Comparison of ENCODE assay signal across 24 cellular contexts in genomic region chr16:62194828-62195227, GRCh38.
A peak's percentile ranks its signal among the peaks of the same experiment; 100 is the strongest.
DNase-seq lines count a peak whose midpoint lies in the region; ATAC-seq, FAIRE-seq and TF ChIP-seq lines count a peak whose summit lies in the region.
"Had no signal": no experiment of that assay in that cellular context is flagged by ENCODE, and none has a peak within 500 bp of the region (broad histone marks: within the 10 kb centered on the region; RNA-seq: fewer than 3 reads in every experiment).

No MANE protein-coding gene starts in this region.

- POLR2A ChIA-PET in OCI-LY7 (lab: Charles Lee): no interaction called here

- H3K4me3 ChIP-seq in OCI-LY7 (ENCODE audit: low read depth, low read length, poor library complexity, severe bottlenecking): no peak overlapping the region
- no peak overlapping the region for H3K4me3 ChIP-seq in bronchial epithelial cell (ENCODE audit: low read depth, low read length)
- H3K4me3 ChIP-seq: cardiac muscle cell, esophagus squamous epithelium, tibial artery had no signal

- H3K79me2 ChIP-seq in OCI-LY7 (ENCODE audit: insufficient read depth, low read depth, low read length): no peaks in the 10 kb centered on the region

- no peaks in the 10 kb centered on the region for H3K9me2 ChIP-seq in OCI-LY7 (ENCODE audit: insufficient read depth, low read length)

- TF ChIP-seq CTCF in OCI-LY7 (conservative IDR thresholded peaks at IDR 0.05; ENCODE audit: low read length) (peak; percentile 70), bronchial epithelial cell (IDR thresholded peaks at IDR 0.05; ENCODE audit: insufficient read depth, low read length, severe bottlenecking) (no peak), osteocyte (IDR thresholded peaks at IDR 0.05) (peak; percentile 9)

- no TSS peak for BruUV-seq in OCI-LY7 (replicated peaks; lab: Mats Ljungman, UMichigan)

- peaks cover 7% of the 10 kb centered on the region for H3K27me3 Mint-ChIP-seq in osteocyte (ENCODE audit: unreplicated experiment)
- H3K27me3 Mint-ChIP-seq: activated B cell treated with CpG ODN at 0.5 μM for 24 hours; activated naive CD8-positive, alpha-beta T cell treated with anti-CD3 and anti-CD28 coated beads for 36 hours; CD4-positive, alpha-beta T cell; stimulated activated memory B cell treated with anti-CD40 and anti-IgM and Interleukin-4, amounts not matched to agents 10 μg/mL and 1 μg/mL and 100 μg/mL, for 72 hours had no signal

- no peak for ATAC-seq in activated naive CD4-positive, alpha-beta T cell treated with anti-CD3 and anti-CD28 coated beads, Interleukin-2, amount 50 U/mL, for 72 hours
- no peak for ATAC-seq in HG03196 (IDR thresholded peaks at IDR 0.05; ENCODE audit: unreplicated experiment)
- ATAC-seq: activated CD8-positive, alpha-beta T cell treated with anti-CD3 and anti-CD28 coated beads, Interleukin-2, amount 10 ng/mL, durations not matched to agents 7 days and 5 days; stimulated activated memory B cell treated with anti-CD40 and anti-IgM and Interleukin-4, amounts not matched to agents 10 μg/mL and 1 μg/mL and 100 μg/mL, for 72 hours had no signal

- FAIRE-seq in bronchial epithelial cell (lab: Jason Lieb, UNC): no peak

- no peaks in the 10 kb centered on the region for H3K9me3 Mint-ChIP-seq in osteocyte (ENCODE audit: unreplicated experiment)
- peaks cover 14 to 19% of the 10 kb centered on the region in 2 donors for H3K9me3 Mint-ChIP-seq in activated naive CD4-positive, alpha-beta T cell treated with anti-CD3 and anti-CD28 coated beads, Interleukin-2, amount 50 U/mL, for 72 hours
- H3K9me3 Mint-ChIP-seq: nephron had no signal

- no peaks in the 10 kb centered on the region for H4K20me1 ChIP-seq in OCI-LY7 (ENCODE audit: insufficient read depth, low read length)

- DNase-seq in NCI-H510A treated with DMSO at 0.1 percent for 48 hours (lab: John Stamatoyannopoulos, UW): peak; percentile 4
- no peak for DNase-seq in NCI-H510A (lab: John Stamatoyannopoulos, UW)
- no peak for DNase-seq in OCI-LY7 (ENCODE audit: low spot score)
- peak; percentile 6 for DNase-seq in bronchial epithelial cell (ENCODE audit: low read depth)
- no peak for DNase-seq in osteocyte (ENCODE audit: extremely low spot score, unreplicated experiment)
- no peak for DNase-seq in activated naive CD4-positive, alpha-beta T cell treated with anti-CD3 and anti-CD28 coated beads, Interleukin-2, amount 50 U/mL, for 72 hours (ENCODE audit: low spot score in 2 of 2)
- DNase-seq in cerebellum (ENCODE audit: low spot score): no peak
- DNase-seq: activated B cell treated with CpG ODN at 0.5 μM for 24 hours; activated CD8-positive, alpha-beta T cell treated with anti-CD3 and anti-CD28 coated beads, Interleukin-2, amount 10 ng/mL, durations not matched to agents 7 days and 5 days; activated naive CD8-positive, alpha-beta T cell treated with anti-CD3 and anti-CD28 coated beads for 36 hours; CD4-positive, alpha-beta T cell; DMS79 treated with DMSO at 0.1 percent for 48 hours; esophagus squamous epithelium; head of caudate nucleus; kidney; mesenchymal stem cell; NCI-H146; NCI-H446 treated with DMSO at 0.1 percent for 48 hours; SW 1271; tibial artery had no signal

- no peaks in the 10 kb centered on the region for H3K36me3 Mint-ChIP-seq in osteocyte (ENCODE audit: unreplicated experiment)
- peaks cover 0 to 6% of the 10 kb centered on the region in 2 donors for H3K36me3 Mint-ChIP-seq in activated naive CD4-positive, alpha-beta T cell treated with anti-CD3 and anti-CD28 coated beads, Interleukin-2, amount 50 U/mL, for 72 hours
- H3K36me3 Mint-ChIP-seq: activated naive CD8-positive, alpha-beta T cell treated with anti-CD3 and anti-CD28 coated beads for 36 hours; stimulated activated memory B cell treated with anti-CD40 and anti-IgM and Interleukin-4, amounts not matched to agents 10 μg/mL and 1 μg/mL and 100 μg/mL, for 72 hours had no signal

- no peak overlapping the region for H3K27ac ChIP-seq in OCI-LY7 (ENCODE audit: low read depth, low read length, poor library complexity, severe bottlenecking)
- H3K27ac ChIP-seq: cardiac muscle cell, esophagus squamous epithelium, tibial artery had no signal

- intact Hi-C loops in OCI-LY7 (cut with micrococcal nuclease; ENCODE audit: unreplicated experiment): no loop called here

- no peaks in the 10 kb centered on the region for H3K27me3 ChIP-seq in bronchial epithelial cell (ENCODE audit: control insufficient read depth, insufficient read depth, low read length)
- H3K27me3 ChIP-seq: cardiac muscle cell, esophagus squamous epithelium, tibial artery had no signal

- no peak overlapping the region for H2AFZ ChIP-seq in OCI-LY7 (ENCODE audit: low read length)

- H3K36me3 ChIP-seq in OCI-LY7 (ENCODE audit: insufficient read depth, low read length) (no peaks in the 10 kb centered on the region), bronchial epithelial cell (ENCODE audit: control insufficient read depth, insufficient read depth, low read length) (no peaks in the 10 kb centered on the region)
- H3K36me3 ChIP-seq: cardiac muscle cell, esophagus squamous epithelium, tibial artery had no signal

- no peak overlapping the region for H3K4me3 Mint-ChIP-seq in osteocyte (ENCODE audit: unreplicated experiment)
- H3K4me3 Mint-ChIP-seq: activated B cell treated with CpG ODN at 0.5 μM for 24 hours; activated CD8-positive, alpha-beta T cell treated with anti-CD3 and anti-CD28 coated beads, Interleukin-2, amount 10 ng/mL, durations not matched to agents 7 days and 5 days; activated naive CD8-positive, alpha-beta T cell treated with anti-CD3 and anti-CD28 coated beads for 36 hours; CD4-positive, alpha-beta T cell; nephron; stimulated activated memory B cell treated with anti-CD40 and anti-IgM and Interleukin-4, amounts not matched to agents 10 μg/mL and 1 μg/mL and 100 μg/mL, for 72 hours had no signal

- no peaks in the 10 kb centered on the region for H3K4me1 ChIP-seq in OCI-LY7 (ENCODE audit: insufficient read depth, low read length, poor library complexity, severe bottlenecking)
- H3K4me1 ChIP-seq: esophagus squamous epithelium, tibial artery had no signal

- no peaks in the 10 kb centered on the region for H3K9me3 ChIP-seq in OCI-LY7 (ENCODE audit: low read length)
- H3K9me3 ChIP-seq: esophagus squamous epithelium, tibial artery had no signal

- no peaks in the 10 kb centered on the region for H3K4me1 Mint-ChIP-seq in osteocyte (ENCODE audit: unreplicated experiment)
- H3K4me1 Mint-ChIP-seq: activated B cell treated with CpG ODN at 0.5 μM for 24 hours; activated naive CD8-positive, alpha-beta T cell treated with anti-CD3 and anti-CD28 coated beads for 36 hours; nephron; stimulated activated memory B cell treated with anti-CD40 and anti-IgM and Interleukin-4, amounts not matched to agents 10 μg/mL and 1 μg/mL and 100 μg/mL, for 72 hours had no signal

- no peak overlapping the region for H3K27ac Mint-ChIP-seq in osteocyte (ENCODE audit: unreplicated experiment)
- H3K27ac Mint-ChIP-seq in activated naive CD4-positive, alpha-beta T cell treated with anti-CD3 and anti-CD28 coated beads, Interleukin-2, amount 50 U/mL, for 72 hours: no peak overlapping the region
- H3K27ac Mint-ChIP-seq: activated B cell treated with CpG ODN at 0.5 μM for 24 hours; activated CD8-positive, alpha-beta T cell treated with anti-CD3 and anti-CD28 coated beads, Interleukin-2, amount 10 ng/mL, durations not matched to agents 7 days and 5 days; activated naive CD8-positive, alpha-beta T cell treated with anti-CD3 and anti-CD28 coated beads for 36 hours; CD4-positive, alpha-beta T cell; nephron; stimulated activated memory B cell treated with anti-CD40 and anti-IgM and Interleukin-4, amounts not matched to agents 10 μg/mL and 1 μg/mL and 100 μg/mL, for 72 hours had no signal

- no peak overlapping the region for H3K4me2 ChIP-seq in OCI-LY7 (ENCODE audit: low read length)

- CTCF ChIA-PET in OCI-LY7 (lab: Charles Lee; ENCODE audit: unreplicated experiment): no interaction called here

Comparison
In these comparisons a context has a peak if more than half of its experiments do, and no peak if none do; other contexts are left out.
1. DNase-seq: peak in NCI-H510A treated with DMSO at 0.1 percent for 48 hours (single experiment) and bronchial epithelial cell (single experiment); none in NCI-H510A (single experiment), OCI-LY7 (single experiment), osteocyte (single experiment), activated naive CD4-positive, alpha-beta T cell treated with anti-CD3 and anti-CD28 coated beads, Interleukin-2, amount 50 U/mL, for 72 hours (0 of 2) and cerebellum (single experiment).